Comparison of ENCODE assay signal across 1 cellular context in genomic region chr5:142685418-142686209, GRCh38.
TF ChIP-seq lines count a peak whose summit lies in the region.

Gene FGF1 (minus strand): TSS chr5:142686090. CDS start chr5:142614127, 71,963 bp downstream.

TF ChIP-seq in SK-N-SH treated with all-trans-retinoic acid at 6 μM for 48 hours, 23 proteins besides CTCF, POLR2A, EP300 and RAD21 (continued from another document):
- no peak for TF ChIP-seq TSHZ2 (CRISPR knock-in tag; IDR thresholded peaks at IDR 0.05)
